ENCODE assay signal across 8 cellular contexts in the genomic region with DNA sequence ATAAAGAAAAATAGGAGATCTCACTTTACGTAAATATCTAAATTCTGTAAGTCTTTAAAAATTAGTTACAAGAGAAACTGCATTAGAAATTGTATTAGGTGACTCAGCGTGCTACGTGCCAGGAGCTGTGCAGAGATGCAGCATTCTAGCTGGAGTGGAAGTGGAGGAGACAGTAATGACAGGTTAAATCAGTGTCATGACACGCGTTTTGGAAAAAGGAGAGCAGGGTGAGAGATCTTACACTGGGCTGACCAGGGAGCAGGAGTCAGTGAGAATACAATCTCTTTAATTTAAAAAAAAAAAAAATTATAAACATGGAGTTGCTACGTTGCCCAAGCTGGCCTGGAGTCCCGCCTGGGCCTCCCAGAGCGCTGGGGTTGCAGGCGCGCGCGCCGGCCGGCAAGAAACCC. TPM values are rescaled to one million over a fixed set of nuclear protein-coding genes. Genes with fewer than 3 reads are reported as not detected.
DNase-seq lines count a peak whose midpoint lies in the region; ATAC-seq and TF ChIP-seq lines count a peak whose summit lies in the region.

No MANE protein-coding gene starts in this region.

- H3K36me3 ChIP-seq in SJSA1, result peaks cover 45% of the 10 kb centered on the region

- H3K27ac ChIP-seq in SJSA1, result peak overlapping the region; percentile 57
- H3K27ac ChIP-seq in epithelial cell of prostate, result peak overlapping the region; percentile 77

- peak overlapping the region; percentile 94 for H3K4me3 ChIP-seq in SJSA1

- H3K36me3 Mint-ChIP-seq in nephron progenitor cell (ENCODE audit: low read depth), result peaks cover 30% of the 10 kb centered on the region

- peaks cover 10% of the 10 kb centered on the region for H3K4me1 Mint-ChIP-seq in nephron progenitor cell

- H3K9me3 ChIP-seq in SJSA1 (replicated peaks), result no peaks in the 10 kb centered on the region

- peak overlapping the region; percentile 76 for H3K27ac Mint-ChIP-seq in nephron progenitor cell

- no peaks in the 10 kb centered on the region for H3K27me3 Mint-ChIP-seq in nephron progenitor cell (ENCODE audit: low read depth, poor library complexity)

- peak overlapping the region; percentile 98 for H3K4me3 Mint-ChIP-seq in nephron progenitor cell

- H3K4me1 ChIP-seq in SJSA1 (replicated peaks), result peaks cover 8% of the 10 kb centered on the region

- ATAC-seq in GM19328 (IDR thresholded peaks at IDR 0.05; ENCODE audit: unreplicated experiment) (peak; percentile 9), HG03378 (IDR thresholded peaks at IDR 0.05; ENCODE audit: unreplicated experiment) (peak; percentile 56)

- peaks cover 9% of the 10 kb centered on the region for H3K9me3 Mint-ChIP-seq in nephron progenitor cell

- TF ChIP-seq CTCF in nephron progenitor cell (IDR thresholded peaks at IDR 0.05), result no peak

- DNase-seq in DMS53 (lab: John Stamatoyannopoulos, UW) (peak; percentile 74), SJSA1 (ENCODE audit: low read depth in 1 of 2, low spot score in 2 of 2) (peak in 1 of 2 experiments; percentile 65), epithelial cell of prostate (ENCODE audit: low read depth, low spot score) (no peak), nephron progenitor cell (no peak), COLO668 (lab: John Stamatoyannopoulos, UW; ENCODE audit: unreplicated experiment) (no peak), GM19240 (ENCODE audit: insufficient read length, low spot score) (no peak)

- no peaks in the 10 kb centered on the region for H3K27me3 ChIP-seq in SJSA1 (replicated peaks)

RNA-seq across cellular contexts. Expression of gene TUBGCP5, which starts 0.6 kb away (rescaled TPM):
- 21.2 and 42.3 TPM in 2 replicates for total RNA-seq in SJSA1 (2014; rRNA removed; shearing (Covaris generic))

RNA-seq across cellular contexts. Expression of gene CYFIP1, which starts 58.6 kb away (rescaled TPM):
- 70.5 and 110 TPM in 2 replicates for total RNA-seq in SJSA1 (2014; rRNA removed; shearing (Covaris generic))
